Comparison of ENCODE assay signal across 30 cellular contexts in the genomic region with DNA sequence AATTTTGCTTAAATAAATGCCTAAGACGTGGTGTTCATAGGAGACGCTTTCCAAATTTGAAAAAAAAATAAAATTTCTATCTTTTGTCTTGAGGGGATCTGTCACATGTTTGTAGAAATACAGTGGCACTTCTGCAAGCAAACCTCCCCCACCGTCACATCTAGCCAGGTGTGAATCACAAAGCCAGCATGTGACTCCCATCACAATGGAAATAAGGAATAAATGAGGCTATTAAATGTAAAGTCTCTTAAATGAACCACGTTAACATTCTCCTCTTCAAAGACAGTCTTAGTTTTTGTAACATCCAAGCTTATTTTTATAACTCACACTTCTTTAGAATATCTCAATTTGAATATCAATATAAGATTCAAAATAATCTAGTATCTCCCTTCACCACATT.
"Had no signal": no experiment of that assay in that cellular context is flagged by ENCODE, and none has a peak within 500 bp of the region (broad histone marks: within the 10 kb centered on the region; RNA-seq: fewer than 3 reads in every experiment).

No MANE protein-coding gene starts in this region.

- DNase-seq: activated B cell treated with CpG ODN at 0.5 μM for 24 hours; activated CD4-positive, alpha-beta memory T cell treated with anti-CD3 and anti-CD28 coated beads for 36 hours; activated CD4-positive, alpha-beta T cell treated with anti-CD3 and anti-CD28 coated beads for 4 hours; activated CD4-positive, alpha-beta T cell treated with anti-CD3 and anti-CD28 coated beads, Interleukin-2, amount 10 ng/mL, durations not matched to agents 24 days and 14 days; activated CD4-positive, alpha-beta T cell treated with anti-CD3 and anti-CD28 coated beads, Interleukin-2, amount 50 U/mL, for 1 hour; activated CD4-positive, alpha-beta T cell treated with anti-CD3 and anti-CD28 coated beads, Interleukin-2, amount 50 U/mL, for 4 hours; activated CD4-positive, CD25-positive, alpha-beta regulatory T cell treated with anti-CD3 and anti-CD28 coated beads, Interleukin-2, amount 50 U/mL, for 72 hours; activated CD8-positive, alpha-beta memory T cell treated with anti-CD3 and anti-CD28 coated beads, Interleukin-2, amount 50 U/mL, for 4 hours; activated CD8-positive, alpha-beta T cell treated with anti-CD3 and anti-CD28 coated beads for 36 hours; activated effector memory CD4-positive, alpha-beta T cell treated with anti-CD3 and anti-CD28 coated beads, Interleukin-2, amount 50 U/mL, for 16 hours; activated gamma-delta T cell treated with Interleukin-2 at 50 U/mL for 16 hours; activated naive CD4-positive, alpha-beta T cell; activated naive CD4-positive, alpha-beta T cell treated with anti-CD3 and anti-CD28 coated beads for 36 hours; activated naive CD4-positive, alpha-beta T cell treated with anti-CD3 and anti-CD28 coated beads, Interleukin-2, amount 50 U/mL, for 16 hours; activated naive CD8-positive, alpha-beta T cell treated with anti-CD3 and anti-CD28 coated beads for 36 hours; activated T-cell treated with anti-CD3 and anti-CD28 coated beads for 4 hours; activated T-cell treated with anti-CD3 and anti-CD28 coated beads, Interleukin-2, amount 50 U/mL, for 1 hour; activated T-cell treated with anti-CD3 and anti-CD28 coated beads, Interleukin-2, amount 50 U/mL, for 4 hours; activated T-cell treated with anti-CD3 and anti-CD28 coated beads, Interleukin-2, amount 50 U/mL, for 72 hours; adrenal gland; amniotic stem cell; aorta; body of pancreas; brain microvascular endothelial cell; central memory CD4-positive, alpha-beta T cell; T-helper 2 cell; T-helper 9 cell had no signal

- FAIRE-seq: astrocyte, colon, TTC549 had no signal
